Comparison of ENCODE assay signal across 8 cellular contexts in the genomic region with DNA sequence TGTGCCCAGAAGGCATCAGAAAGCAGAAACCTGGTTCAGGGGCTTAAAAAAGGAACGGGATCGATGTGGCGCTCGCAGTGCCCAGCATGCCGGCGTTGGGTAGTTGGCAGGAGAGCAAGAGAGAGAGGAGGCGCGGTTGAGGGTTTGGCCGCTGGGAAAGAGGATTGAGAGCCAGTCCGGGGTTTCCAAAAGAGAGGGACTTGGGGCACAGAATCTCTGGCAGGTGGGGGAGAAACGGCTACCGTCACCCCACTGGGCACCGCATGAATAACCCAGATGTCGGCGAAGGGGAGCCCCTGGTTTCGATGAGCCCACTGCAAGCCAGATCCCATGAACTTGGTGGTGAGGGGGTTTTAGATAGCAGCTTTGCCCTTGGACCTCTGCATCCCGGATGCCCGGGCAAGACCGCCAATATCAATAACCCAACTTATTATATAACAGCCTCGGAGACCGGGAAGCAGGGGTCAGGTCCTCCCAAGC.
A peak's percentile ranks its signal among the peaks of the same experiment; 100 is the strongest.
DNase-seq lines count a peak whose midpoint lies in the region; ATAC-seq, FAIRE-seq and TF ChIP-seq lines count a peak whose summit lies in the region.

No MANE protein-coding gene starts in this region.

- H3K4me1 ChIP-seq in A549, result peaks cover 10% of the 10 kb centered on the region
- H3K4me1 ChIP-seq in sigmoid colon, result peaks cover 0 to 53% (median 49%) of the 10 kb centered on the region in 4 donors

- TF ChIP-seq POLR2A in A549 (IDR thresholded peaks at IDR 0.05; ENCODE audit: low read length) (no peak), sigmoid colon (IDR thresholded peaks at IDR 0.05) (no peak)

- peaks cover 27% of the 10 kb centered on the region for H3K27me3 Mint-ChIP-seq in activated CD8-positive, alpha-beta T cell treated with anti-CD3 and anti-CD28 coated beads, Interleukin-2, amount 10 ng/mL, durations not matched to agents 7 days and 5 days (ENCODE audit: low read depth)

- H3K4me2 ChIP-seq in A549, result peak overlapping the region; percentile 77

- ATAC-seq in A549 (no peak), GM19452 (IDR thresholded peaks at IDR 0.05; ENCODE audit: unreplicated experiment) (peak; percentile 6), left ventricle myocardium superior (peak; percentile 30), HG03039 (IDR thresholded peaks at IDR 0.05; ENCODE audit: unreplicated experiment) (no peak), HG02798 (IDR thresholded peaks at IDR 0.05; ENCODE audit: poor library complexity, unreplicated experiment) (no peak)
- no peak for ATAC-seq in activated CD8-positive, alpha-beta T cell treated with anti-CD3 and anti-CD28 coated beads, Interleukin-2, amount 10 ng/mL, durations not matched to agents 7 days and 5 days

- POLR2A ChIA-PET in A549 (lab: Yijun Ruan, JAX), result interaction anchor here (1.2 to 1.8 kb wide), 3 partner anchors 79 to 81 kb away, joined by 4 to 14 read pairs (median 4); a partner anchor contains a TSS
- POLR2A ChIA-PET in activated CD8-positive, alpha-beta T cell treated with anti-CD3 and anti-CD28 coated beads, Interleukin-2, amount 10 ng/mL, durations not matched to agents 7 days and 5 days (lab: Charles Lee), result interaction anchor here (3.5 kb wide), 1 partner anchor 81 kb away, joined by 34 read pairs; a partner anchor contains a TSS

- no peaks in the 10 kb centered on the region for H3K9me3 ChIP-seq in A549
- no peaks in the 10 kb centered on the region for H3K9me3 ChIP-seq in sigmoid colon

- peak overlapping the region; percentile 61 for H3K4me3 ChIP-seq in A549
- H3K4me3 ChIP-seq in sigmoid colon, result peak overlapping the region; percentile 25 to 59 (median 58)

- no peak for TF ChIP-seq EP300 in A549 (IDR thresholded peaks at IDR 0.05)
- TF ChIP-seq EP300 in sigmoid colon (IDR thresholded peaks at IDR 0.05), result no peak

- H3K27ac ChIP-seq in A549 (peak overlapping the region; percentile 84 to 99), sigmoid colon (peak overlapping the region; percentile 91 to 97 (median 97))

- CTCF ChIA-PET in A549 (lab: Yijun Ruan, JAX), result interaction anchor here (0.7 to 3.1 kb wide), 3 partner anchors 29 to 369 kb away, joined by 3 to 27 read pairs (median 3); a partner anchor contains a TSS
- CTCF ChIA-PET in activated CD8-positive, alpha-beta T cell treated with anti-CD3 and anti-CD28 coated beads, Interleukin-2, amount 10 ng/mL, durations not matched to agents 7 days and 5 days (lab: Charles Lee), result interaction anchor here (1.1 to 3.5 kb wide), 7 partner anchors 11 to 627 kb away, joined by 4 to 29 read pairs (median 6); a partner anchor contains a TSS

- intact Hi-C loops in left ventricle myocardium superior (cut with micrococcal nuclease), result loop anchor here (5.0 kb wide), 2 partner anchors 80 to 360 kb away; a partner anchor contains a TSS
- intact Hi-C loops in sigmoid colon (cut with DNase I), result loop anchor here (1.0 to 5.0 kb wide), 4 partner anchors 80 to 434 kb away; a partner anchor contains a TSS

- TF ChIP-seq CTCF in A549 (IDR thresholded peaks at IDR 0.05) (no peak), sigmoid colon (IDR thresholded peaks at IDR 0.05) (no peak)

- peak overlapping the region; percentile 76 for H3K27ac Mint-ChIP-seq in activated CD8-positive, alpha-beta T cell treated with anti-CD3 and anti-CD28 coated beads, Interleukin-2, amount 10 ng/mL, durations not matched to agents 7 days and 5 days

- H3K36me3 Mint-ChIP-seq in activated CD8-positive, alpha-beta T cell treated with anti-CD3 and anti-CD28 coated beads, Interleukin-2, amount 10 ng/mL, durations not matched to agents 7 days and 5 days (ENCODE audit: low read depth), result no peaks in the 10 kb centered on the region

- no peak for FAIRE-seq in A549 (lab: Jason Lieb, UNC)

- H3K4me3 Mint-ChIP-seq in activated CD8-positive, alpha-beta T cell treated with anti-CD3 and anti-CD28 coated beads, Interleukin-2, amount 10 ng/mL, durations not matched to agents 7 days and 5 days, result peak overlapping the region; percentile 70

- no peaks in the 10 kb centered on the region for H3K27me3 ChIP-seq in sigmoid colon

- TF ChIP-seq RAD21 in A549 (conservative IDR thresholded peaks at IDR 0.05 in 1 of 2, IDR thresholded peaks at IDR 0.05 in 1 of 2), result no peak

- no peaks in the 10 kb centered on the region for H3K36me3 ChIP-seq in sigmoid colon

- H3K4me1 Mint-ChIP-seq in activated CD8-positive, alpha-beta T cell treated with anti-CD3 and anti-CD28 coated beads, Interleukin-2, amount 10 ng/mL, durations not matched to agents 7 days and 5 days (ENCODE audit: low read depth), result peaks cover 48% of the 10 kb centered on the region

- DNase-seq in A549 (ENCODE audit: low read depth in 1 of 2, low spot score in 1 of 2) (no peak), left ventricle myocardium superior (peak; percentile 46), sigmoid colon (no peak), T1000 (lab: John Stamatoyannopoulos, UW) (no peak)
- no peak for DNase-seq in activated CD8-positive, alpha-beta T cell treated with anti-CD3 and anti-CD28 coated beads, Interleukin-2, amount 10 ng/mL, durations not matched to agents 7 days and 5 days

- no peaks in the 10 kb centered on the region for H3K9me3 Mint-ChIP-seq in activated CD8-positive, alpha-beta T cell treated with anti-CD3 and anti-CD28 coated beads, Interleukin-2, amount 10 ng/mL, durations not matched to agents 7 days and 5 days (ENCODE audit: insufficient read depth)

- 77% methylated on average over 21 of the region's 21 CpGs for WGBS in A549 (ENCODE audit: missing lambda C conversion rate)
- 45 to 50% methylated on average over 21 of the region's 21 CpGs for WGBS in sigmoid colon, 2 donors

TF ChIP-seq in A549, 52 proteins besides CTCF, POLR2A, EP300 and RAD21:
- TF ChIP-seq, protein P1, sequence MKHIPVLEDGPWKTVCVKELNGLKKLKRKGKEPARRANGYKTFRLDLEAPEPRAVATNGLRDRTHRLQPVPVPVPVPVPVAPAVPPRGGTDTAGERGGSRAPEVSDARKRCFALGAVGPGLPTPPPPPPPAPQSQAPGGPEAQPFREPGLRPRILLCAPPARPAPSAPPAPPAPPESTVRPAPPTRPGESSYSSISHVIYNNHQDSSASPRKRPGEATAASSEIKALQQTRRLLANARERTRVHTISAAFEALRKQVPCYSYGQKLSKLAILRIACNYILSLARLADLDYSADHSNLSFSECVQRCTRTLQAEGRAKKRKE (CRISPR knock-in tag; IDR thresholded peaks at IDR 0.05; ENCODE audit: low read depth), result no peak
- TF ChIP-seq, protein P2, sequence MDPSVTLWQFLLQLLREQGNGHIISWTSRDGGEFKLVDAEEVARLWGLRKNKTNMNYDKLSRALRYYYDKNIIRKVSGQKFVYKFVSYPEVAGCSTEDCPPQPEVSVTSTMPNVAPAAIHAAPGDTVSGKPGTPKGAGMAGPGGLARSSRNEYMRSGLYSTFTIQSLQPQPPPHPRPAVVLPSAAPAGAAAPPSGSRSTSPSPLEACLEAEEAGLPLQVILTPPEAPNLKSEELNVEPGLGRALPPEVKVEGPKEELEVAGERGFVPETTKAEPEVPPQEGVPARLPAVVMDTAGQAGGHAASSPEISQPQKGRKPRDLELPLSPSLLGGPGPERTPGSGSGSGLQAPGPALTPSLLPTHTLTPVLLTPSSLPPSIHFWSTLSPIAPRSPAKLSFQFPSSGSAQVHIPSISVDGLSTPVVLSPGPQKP (IDR thresholded peaks at IDR 0.05; ENCODE audit: low read depth, low read length), result no peak
- TF ChIP-seq CBX8 (IDR thresholded peaks at IDR 0.05) (no peak), KDM5A (IDR thresholded peaks at IDR 0.05) (no peak), CHD2 (IDR thresholded peaks at IDR 0.05; ENCODE audit: low read length, partially characterized antibody) (no peak), HOXB5 (CRISPR knock-in tag; IDR thresholded peaks at IDR 0.05) (no peak), TFCP2L1 (CRISPR knock-in tag; IDR thresholded peaks at IDR 0.05) (no peak), NPAS2 (CRISPR knock-in tag; IDR thresholded peaks at IDR 0.05; ENCODE audit: borderline replicate concordance) (no peak), PHF8 (IDR thresholded peaks at IDR 0.05; ENCODE audit: borderline replicate concordance, low read depth) (no peak), ZC3H11A (IDR thresholded peaks at IDR 0.05) (no peak), POLR2AphosphoS2 (conservative IDR thresholded peaks at IDR 0.05; ENCODE audit: low read length) (no peak)
- TF ChIP-seq, protein P3, sequence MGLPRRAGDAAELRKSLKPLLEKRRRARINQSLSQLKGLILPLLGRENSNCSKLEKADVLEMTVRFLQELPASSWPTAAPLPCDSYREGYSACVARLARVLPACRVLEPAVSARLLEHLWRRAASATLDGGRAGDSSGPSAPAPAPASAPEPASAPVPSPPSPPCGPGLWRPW (IDR thresholded peaks at IDR 0.05), result no peak
- TF ChIP-seq, protein P4, sequence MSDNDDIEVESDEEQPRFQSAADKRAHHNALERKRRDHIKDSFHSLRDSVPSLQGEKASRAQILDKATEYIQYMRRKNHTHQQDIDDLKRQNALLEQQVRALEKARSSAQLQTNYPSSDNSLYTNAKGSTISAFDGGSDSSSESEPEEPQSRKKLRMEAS (IDR thresholded peaks at IDR 0.05), result no peak
TF ChIP-seq in A549: peak in this region for 0.

Comparison
In these comparisons a context has a peak if more than half of its experiments do, and no peak if none do; other contexts are left out.
1. ATAC-seq: peak in GM19452 (single experiment) and left ventricle myocardium superior (single experiment); none in A549 (0 of 2), activated CD8-positive, alpha-beta T cell treated with anti-CD3 and anti-CD28 coated beads, Interleukin-2, amount 10 ng/mL, durations not matched to agents 7 days and 5 days (single experiment), HG03039 (single experiment) and HG02798 (single experiment).